Comparison of ENCODE assay signal across 31 cellular contexts in genomic region chr11:113666584-113666983, GRCh38. TPM values are rescaled to one million over a fixed set of nuclear protein-coding genes. Genes with fewer than 3 reads are reported as not detected.
"Had no signal": no experiment of that assay in that cellular context is flagged by ENCODE, and none has a peak within 500 bp of the region (broad histone marks: within the 10 kb centered on the region; RNA-seq: fewer than 3 reads in every experiment).

No MANE protein-coding gene starts in this region.

- H3K27me3 ChIP-seq: left lung, pancreas, stomach, suprapubic skin, tibial artery, upper lobe of right lung had no signal

- H3K4me3 ChIP-seq: left lung, lower lobe of right lung, pancreas, prostate gland, skin epidermis, stomach, suprapubic skin, thoracic aorta, tibial artery, upper lobe of right lung had no signal

- H3K4me1 ChIP-seq: left lung, lower lobe of right lung, prostate gland, suprapubic skin, upper lobe of right lung had no signal

- H3K36me3 ChIP-seq: left lung, lower lobe of right lung, pancreas, prostate gland, stomach, suprapubic skin, thoracic aorta, tibial artery, upper lobe of right lung had no signal

- H3K27ac Mint-ChIP-seq: immature natural killer cell; naive thymus-derived CD8-positive, alpha-beta T cell; nephron; stimulated activated naive B cell treated with anti-CD40 and anti-IgM and Interleukin-4, amounts not matched to agents 10 μg/mL and 1 μg/mL and 100 μg/mL, for 72 hours had no signal

- H3K4me1 Mint-ChIP-seq: immature natural killer cell; naive thymus-derived CD8-positive, alpha-beta T cell; stimulated activated naive B cell treated with anti-CD40 and anti-IgM and Interleukin-4, amounts not matched to agents 10 μg/mL and 1 μg/mL and 100 μg/mL, for 72 hours had no signal

- ATAC-seq: left colon; left lung; lower lobe of right lung; naive thymus-derived CD8-positive, alpha-beta T cell; pancreas; right cardiac atrium; sciatic nerve; stimulated activated naive B cell treated with anti-CD40 and anti-IgM and Interleukin-4, amounts not matched to agents 10 μg/mL and 1 μg/mL and 100 μg/mL, for 72 hours; stimulated activated naive CD8-positive, alpha-beta T cell treated with anti-CD3 and anti-CD28 coated beads, Interleukin-15, Interleukin-2, amounts not matched to agents 100 U/mL and 50 U/mL, for 24 hours; upper lobe of right lung had no signal

- H3K36me3 Mint-ChIP-seq: immature natural killer cell; stimulated activated naive B cell treated with anti-CD40 and anti-IgM and Interleukin-4, amounts not matched to agents 10 μg/mL and 1 μg/mL and 100 μg/mL, for 72 hours had no signal

- H3K27ac ChIP-seq: left lung, lower lobe of right lung, pancreas, prostate gland, skin epidermis, suprapubic skin, thoracic aorta, tibial artery, upper lobe of right lung had no signal

- DNase-seq: hypothalamus; immature natural killer cell; kidney; left colon; left lung; lower lobe of right lung; mammary epithelial cell; mesenchymal stem cell; naive thymus-derived CD8-positive, alpha-beta T cell; nucleus accumbens; pancreas; posterior cingulate gyrus; retina; right cardiac atrium; stimulated activated CD4-positive, alpha-beta T cell treated with anti-CD3 and anti-CD28 coated beads, Interleukin-12 subunit alpha, Interleukin-12 subunit beta, amount 100 ng/mL, for 4 hours; stimulated activated CD4-positive, alpha-beta T cell treated with anti-CD3 and anti-CD28 coated beads, Interleukin-15, amount 100 ng/mL, for 24 hours; stimulated activated CD4-positive, alpha-beta T cell treated with anti-CD3 and anti-CD28 coated beads, Interleukin-2, amount 100 ng/mL, for 24 hours; stimulated activated CD4-positive, alpha-beta T cell treated with anti-CD3 and anti-CD28 coated beads, Interleukin-4, amount 100 ng/mL, for 1 hour; stimulated activated naive B cell treated with anti-CD40 and anti-IgM and Interleukin-4, amounts not matched to agents 10 μg/mL and 1 μg/mL and 100 μg/mL, for 72 hours; stimulated activated naive CD8-positive, alpha-beta T cell treated with anti-CD3 and anti-CD28 coated beads, Interleukin-15, Interleukin-2, amounts not matched to agents 100 U/mL and 50 U/mL, for 24 hours; stomach; tibial artery; trophoblast cell; upper lobe of right lung had no signal

- H3K9me3 ChIP-seq: pancreas, prostate gland, suprapubic skin had no signal

- H3K4me3 Mint-ChIP-seq: immature natural killer cell; naive thymus-derived CD8-positive, alpha-beta T cell; nephron; neural crest cell; stimulated activated naive B cell treated with anti-CD40 and anti-IgM and Interleukin-4, amounts not matched to agents 10 μg/mL and 1 μg/mL and 100 μg/mL, for 72 hours had no signal

RNA-seq across cellular contexts. Expression of gene TMPRSS5, which starts 39.5 kb away (rescaled TPM):
- polyA plus RNA-seq: immature natural killer cell; naive thymus-derived CD8-positive, alpha-beta T cell had no signal
